Comparison of ENCODE assay signal across 9 cellular contexts in genomic region chr1:15038232-15039016, GRCh38.
DNase-seq lines count a peak whose midpoint lies in the region; ATAC-seq and TF ChIP-seq lines count a peak whose summit lies in the region.
"Had no signal": no experiment of that assay in that cellular context is flagged by ENCODE, and none has a peak within 500 bp of the region (broad histone marks: within the 10 kb centered on the region; RNA-seq: fewer than 3 reads in every experiment).

No MANE protein-coding gene starts in this region.

- H3K27me3 Mint-ChIP-seq in activated naive CD8-positive, alpha-beta T cell treated with anti-CD3 and anti-CD28 coated beads for 36 hours: no peaks in the 10 kb centered on the region
- H3K27me3 Mint-ChIP-seq in activated naive CD8-positive, alpha-beta T cell treated with anti-CD3 and anti-CD28 coated beads, Interleukin-2, amount 50 U/mL, for 24 hours: no peaks in the 10 kb centered on the region
- no peaks in the 10 kb centered on the region for H3K27me3 Mint-ChIP-seq in stimulated activated naive CD8-positive, alpha-beta T cell treated with anti-CD3 and anti-CD28 coated beads, Interleukin-15, amount 100 ng/mL, for 72 hours

- no peak overlapping the region for H3K4me3 Mint-ChIP-seq in activated naive CD8-positive, alpha-beta T cell treated with anti-CD3 and anti-CD28 coated beads for 36 hours
- H3K4me3 Mint-ChIP-seq in activated naive CD8-positive, alpha-beta T cell treated with anti-CD3 and anti-CD28 coated beads, Interleukin-2, amount 50 U/mL, for 24 hours: no peak overlapping the region
- H3K4me3 Mint-ChIP-seq in stimulated activated naive CD8-positive, alpha-beta T cell treated with anti-CD3 and anti-CD28 coated beads, Interleukin-15, amount 100 ng/mL, for 72 hours: no peak overlapping the region

- H3K4me3 ChIP-seq in choroid plexus epithelial cell (ENCODE audit: low read depth, low read length): no peak overlapping the region

- H3K27ac Mint-ChIP-seq in activated naive CD8-positive, alpha-beta T cell treated with anti-CD3 and anti-CD28 coated beads for 36 hours: no peak overlapping the region
- H3K27ac Mint-ChIP-seq in activated naive CD8-positive, alpha-beta T cell treated with anti-CD3 and anti-CD28 coated beads, Interleukin-2, amount 50 U/mL, for 24 hours: no peak overlapping the region
- no peak overlapping the region for H3K27ac Mint-ChIP-seq in stimulated activated naive CD8-positive, alpha-beta T cell treated with anti-CD3 and anti-CD28 coated beads, Interleukin-15, amount 100 ng/mL, for 72 hours

- ATAC-seq in activated naive CD8-positive, alpha-beta T cell treated with anti-CD3 and anti-CD28 coated beads, Interleukin-2, amount 50 U/mL, for 24 hours: no peak
- ATAC-seq in stimulated activated naive CD8-positive, alpha-beta T cell treated with anti-CD3 and anti-CD28 coated beads, Interleukin-15, amount 100 ng/mL, for 72 hours: peak; percentile 60
- no peak for ATAC-seq in GM18858 (IDR thresholded peaks at IDR 0.05; ENCODE audit: unreplicated experiment)

- peaks cover 7% of the 10 kb centered on the region for H3K4me1 Mint-ChIP-seq in activated naive CD8-positive, alpha-beta T cell treated with anti-CD3 and anti-CD28 coated beads for 36 hours
- peaks cover 2% of the 10 kb centered on the region for H3K4me1 Mint-ChIP-seq in activated naive CD8-positive, alpha-beta T cell treated with anti-CD3 and anti-CD28 coated beads, Interleukin-2, amount 50 U/mL, for 24 hours
- peaks cover 9% of the 10 kb centered on the region for H3K4me1 Mint-ChIP-seq in stimulated activated naive CD8-positive, alpha-beta T cell treated with anti-CD3 and anti-CD28 coated beads, Interleukin-15, amount 100 ng/mL, for 72 hours

- peak; percentile 8 for DNase-seq in activated naive CD8-positive, alpha-beta T cell treated with anti-CD3 and anti-CD28 coated beads for 36 hours
- no peak for DNase-seq in activated naive CD8-positive, alpha-beta T cell treated with anti-CD3 and anti-CD28 coated beads, Interleukin-2, amount 50 U/mL, for 24 hours
- DNase-seq in NCI-H1694 treated with DMSO at 0.1 percent for 48 hours (lab: John Stamatoyannopoulos, UW) (peak; percentile 21), choroid plexus epithelial cell (ENCODE audit: low read depth) (peak; percentile 51), activated gamma-delta T cell (lab: John Stamatoyannopoulos, UW) (no peak), NK-92 (lab: John Stamatoyannopoulos, UW; ENCODE audit: unreplicated experiment) (no peak)
- DNase-seq in stimulated activated naive CD8-positive, alpha-beta T cell treated with anti-CD3 and anti-CD28 coated beads, Interleukin-15, amount 100 ng/mL, for 72 hours: peak; percentile 16 to 21
- DNase-seq: head of caudate nucleus had no signal

- H3K36me3 Mint-ChIP-seq in activated naive CD8-positive, alpha-beta T cell treated with anti-CD3 and anti-CD28 coated beads for 36 hours: no peaks in the 10 kb centered on the region
- H3K36me3 Mint-ChIP-seq in activated naive CD8-positive, alpha-beta T cell treated with anti-CD3 and anti-CD28 coated beads, Interleukin-2, amount 50 U/mL, for 24 hours (ENCODE audit: low read depth): no peaks in the 10 kb centered on the region

- peak; percentile 64 for TF ChIP-seq CTCF in choroid plexus epithelial cell (conservative IDR thresholded peaks at IDR 0.05; ENCODE audit: low read depth, low read length)

- no peaks in the 10 kb centered on the region for H3K9me3 Mint-ChIP-seq in activated naive CD8-positive, alpha-beta T cell treated with anti-CD3 and anti-CD28 coated beads for 36 hours
- H3K9me3 Mint-ChIP-seq in activated naive CD8-positive, alpha-beta T cell treated with anti-CD3 and anti-CD28 coated beads, Interleukin-2, amount 50 U/mL, for 24 hours: no peaks in the 10 kb centered on the region
- no peaks in the 10 kb centered on the region for H3K9me3 Mint-ChIP-seq in stimulated activated naive CD8-positive, alpha-beta T cell treated with anti-CD3 and anti-CD28 coated beads, Interleukin-15, amount 100 ng/mL, for 72 hours

Comparison
In these comparisons a context has a peak if more than half of its experiments do, and no peak if none do; other contexts are left out.
1. DNase-seq: peak in activated naive CD8-positive, alpha-beta T cell treated with anti-CD3 and anti-CD28 coated beads for 36 hours (single experiment), NCI-H1694 treated with DMSO at 0.1 percent for 48 hours (single experiment), choroid plexus epithelial cell (single experiment) and stimulated activated naive CD8-positive, alpha-beta T cell treated with anti-CD3 and anti-CD28 coated beads, Interleukin-15, amount 100 ng/mL, for 72 hours (2 of 2); none in activated naive CD8-positive, alpha-beta T cell treated with anti-CD3 and anti-CD28 coated beads, Interleukin-2, amount 50 U/mL, for 24 hours (single experiment), activated gamma-delta T cell (single experiment) and NK-92 (single experiment).